Comparison of ENCODE assay signal across 26 cellular contexts in genomic region chr1:36595921-36596320, GRCh38.
"Had no signal": no experiment of that assay in that cellular context is flagged by ENCODE, and none has a peak within 500 bp of the region (broad histone marks: within the 10 kb centered on the region; RNA-seq: fewer than 3 reads in every experiment).

No MANE protein-coding gene starts in this region.

- ATAC-seq: stimulated activated effector memory CD8-positive, alpha-beta T cell treated with anti-CD3 and anti-CD28 coated beads, Interleukin-12 subunit alpha, Interleukin-12 subunit beta, amount 100 ng/mL, for 72 hours; stimulated activated memory B cell treated with anti-CD40 and anti-IgM and Interleukin-4, amounts not matched to agents 10 μg/mL and 1 μg/mL and 100 μg/mL, for 72 hours; stimulated activated naive B cell treated with anti-CD40 and anti-IgM and Interleukin-4, amounts not matched to agents 10 μg/mL and 1 μg/mL and 100 μg/mL, for 72 hours; stimulated activated naive CD8-positive, alpha-beta T cell treated with anti-CD3 and anti-CD28 coated beads, Interleukin-15, amount 100 ng/mL, for 72 hours; stimulated activated naive CD8-positive, alpha-beta T cell treated with anti-CD3 and anti-CD28 coated beads, Interleukin-15, Interleukin-2, amounts not matched to agents 100 U/mL and 50 U/mL, for 24 hours had no signal

- H3K4me1 ChIP-seq: stomach, suprapubic skin, testis, thyroid gland, tibial artery, tibial nerve, transverse colon, upper lobe of left lung, uterus, vagina had no signal

- H3K27ac ChIP-seq: stomach, suprapubic skin, testis, thoracic aorta, thyroid gland, tibial artery, tibial nerve, transverse colon, upper lobe of left lung, uterus, vagina had no signal

- H3K27me3 ChIP-seq: testis, thyroid gland, upper lobe of left lung, uterus, vagina had no signal

- DNase-seq: stimulated activated CD4-positive, alpha-beta T cell treated with anti-CD3 and anti-CD28 coated beads, Interleukin-2, amount 100 ng/mL, for 48 hours; stimulated activated CD4-positive, alpha-beta T cell treated with anti-CD3 and anti-CD28 coated beads, Interleukin-4, amount 100 ng/mL, for 1 hour; stimulated activated CD4-positive, alpha-beta T cell treated with anti-CD3 and anti-CD28 coated beads, Interleukin-4, amount 100 ng/mL, for 24 hours; stimulated activated CD4-positive, alpha-beta T cell treated with anti-CD3 and anti-CD28 coated beads, Interleukin-4, amount 100 ng/mL, for 4 hours; stimulated activated CD8-positive, alpha-beta memory T cell treated with anti-CD3 and anti-CD28 coated beads, Interleukin-4, amount 100 ng/mL, for 48 hours; stimulated activated naive B cell treated with anti-CD40 and anti-IgM and Interleukin-4, amounts not matched to agents 10 μg/mL and 1 μg/mL and 100 μg/mL, for 72 hours; stimulated activated naive CD4-positive, alpha-beta T cell; stimulated activated naive CD4-positive, alpha-beta T cell treated with Interleukin-2 at 50 U/mL for 16 hours; stimulated activated naive CD8-positive, alpha-beta T cell treated with anti-CD3 and anti-CD28 coated beads, Interleukin-15, amount 100 ng/mL, for 72 hours; stimulated activated naive CD8-positive, alpha-beta T cell treated with anti-CD3 and anti-CD28 coated beads, Interleukin-15, Interleukin-2, amounts not matched to agents 100 U/mL and 50 U/mL, for 24 hours; stomach; substantia nigra; testis; thyroid gland; tibial artery; transverse colon; trophoblast cell; upper lobe of left lung; uterus had no signal

- FAIRE-seq: urothelium cell line had no signal

- H3K36me3 ChIP-seq: stomach, suprapubic skin, thoracic aorta, thyroid gland, tibial artery, tibial nerve, transverse colon, upper lobe of left lung, uterus, vagina had no signal

- H3K4me3 ChIP-seq: stomach, suprapubic skin, testis, thoracic aorta, thyroid gland, tibial artery, tibial nerve, transverse colon, upper lobe of left lung, uterus, vagina had no signal

- H3K9me3 ChIP-seq: stomach, suprapubic skin, testis, thoracic aorta, thyroid gland, tibial artery, tibial nerve, transverse colon, upper lobe of left lung, uterus, vagina had no signal
